Comparison of ENCODE assay signal across 14 cellular contexts in the genomic region with DNA sequence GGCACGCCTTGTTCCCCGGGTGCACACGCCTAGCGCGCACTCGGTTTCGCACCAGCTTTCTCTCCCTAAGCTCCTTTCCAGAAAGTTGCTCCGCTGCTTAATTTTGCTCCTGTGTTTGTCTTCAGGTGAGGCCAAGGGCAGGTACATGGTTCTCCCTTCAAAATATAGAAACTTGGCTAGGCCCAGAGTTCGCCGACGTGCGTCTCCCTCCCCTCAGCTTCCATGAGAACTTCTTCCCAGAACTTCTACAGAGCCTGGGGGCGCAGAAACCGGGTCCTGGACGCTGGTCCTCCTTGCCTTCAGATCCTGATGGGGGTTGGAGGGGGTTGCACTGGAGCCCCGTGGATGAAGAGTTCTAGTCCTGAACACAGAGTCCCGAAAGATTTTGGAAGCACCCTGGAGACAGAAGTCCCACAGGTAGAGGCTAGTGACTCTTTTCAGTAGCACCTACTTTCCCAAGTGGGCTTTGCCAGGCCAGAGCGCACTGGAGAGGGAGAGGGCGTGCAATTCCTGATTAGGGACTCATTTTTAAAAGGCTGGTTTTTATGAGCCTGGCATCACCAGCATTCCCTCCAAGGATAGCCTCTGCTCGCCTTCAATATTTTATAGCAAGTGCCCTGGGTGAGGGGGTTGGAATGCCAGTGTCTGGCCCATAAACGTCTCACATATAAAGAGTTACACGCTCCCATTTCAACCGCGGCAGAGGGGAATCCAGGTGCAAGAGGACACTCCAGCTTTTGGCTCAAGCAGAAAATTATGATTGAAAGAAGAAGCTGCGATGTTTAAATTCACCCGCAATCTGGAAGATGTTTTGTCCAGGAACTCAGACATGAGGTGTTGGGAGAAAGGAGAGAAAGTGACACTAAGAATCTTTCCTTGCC.
DNase-seq lines count a peak whose midpoint lies in the region; FAIRE-seq and TF ChIP-seq lines count a peak whose summit lies in the region.
"Had no signal": no experiment of that assay in that cellular context is flagged by ENCODE, and none has a peak within 500 bp of the region (broad histone marks: within the 10 kb centered on the region; RNA-seq: fewer than 3 reads in every experiment).

No MANE protein-coding gene starts in this region.

- no peak overlapping the region for H3K23ac ChIP-seq in mesendoderm (ENCODE audit: low read length)

- H3K79me2 ChIP-seq in endothelial cell of umbilical vein (ENCODE audit: control insufficient read depth, insufficient read depth, low read length): no peaks in the 10 kb centered on the region
- no peaks in the 10 kb centered on the region for H3K79me2 ChIP-seq in mesendoderm (ENCODE audit: control insufficient read depth, insufficient read depth, low read length)

- H3K4me2 ChIP-seq in endothelial cell of umbilical vein (ENCODE audit: insufficient read depth, low read length) (no peak overlapping the region), mesendoderm (ENCODE audit: low read length) (no peak overlapping the region)

- no peak overlapping the region for H3K9ac ChIP-seq in HUES6 (ENCODE audit: low read length)
- H3K9ac ChIP-seq in endothelial cell of umbilical vein (replicated peaks; ENCODE audit: extremely low read depth, insufficient read depth, low read length): no peak overlapping the region
- H3K9ac ChIP-seq in mesendoderm (ENCODE audit: low read length): no peak overlapping the region

- H3K27me3 ChIP-seq in HUES6 (ENCODE audit: control insufficient read depth, insufficient read depth, low read length) (peaks cover 100% of the 10 kb centered on the region), endothelial cell of umbilical vein (ENCODE audit: control insufficient read depth in 2 of 2, insufficient read depth in 2 of 2, low read length in 2 of 2) (peaks cover 95 to 100% of the 10 kb centered on the region in 2 experiments), mesendoderm (ENCODE audit: insufficient read depth, low read length, poor library complexity) (peaks cover 79% of the 10 kb centered on the region)

- intact Hi-C loops in endothelial cell of umbilical vein (cut with micrococcal nuclease): loop anchor here (2.0 kb wide), 2 partner anchors 69 to 149 kb away; no protein-coding TSS in a partner anchor

- H3K4me1 ChIP-seq in HUES6 (ENCODE audit: control insufficient read depth, insufficient read depth, low read length) (peaks cover 32% of the 10 kb centered on the region), endothelial cell of umbilical vein (ENCODE audit: control insufficient read depth, extremely low read depth, insufficient read depth, low read length) (no peaks in the 10 kb centered on the region), mesendoderm (ENCODE audit: control insufficient read depth, low read depth, low read length) (peaks cover 2% of the 10 kb centered on the region)

- H3K27ac ChIP-seq in HUES6 (ENCODE audit: low read depth, low read length): no peak overlapping the region
- H3K27ac ChIP-seq in endothelial cell of umbilical vein (ENCODE audit: insufficient read depth, low read depth, low read length): no peak overlapping the region
- H3K27ac ChIP-seq in mesendoderm (ENCODE audit: low read depth, low read length): no peak overlapping the region
- H3K27ac ChIP-seq: C4-2B had no signal

- H4K5ac ChIP-seq in mesendoderm (ENCODE audit: low read length): no peak overlapping the region

- H2AFZ ChIP-seq in endothelial cell of umbilical vein (ENCODE audit: low read depth, low read length): no peak overlapping the region

- TF ChIP-seq POLR2A in endothelial cell of umbilical vein (IDR thresholded peaks at IDR 0.05; ENCODE audit: low read depth, low read length): no peak
- no peak for TF ChIP-seq POLR2A in erythroblast (IDR thresholded peaks at IDR 0.05; ENCODE audit: low read length)
- no peak for TF ChIP-seq POLR2A in GM12892 (IDR thresholded peaks at IDR 0.05; ENCODE audit: low read depth, low read length)

- TF ChIP-seq CTCF in GM10266 (IDR thresholded peaks at IDR 0.05; ENCODE audit: control insufficient read depth, insufficient read depth, low read depth, missing control alignments) (no peak), endothelial cell of umbilical vein (IDR thresholded peaks at IDR 0.05; ENCODE audit: extremely low read depth in 1 of 2, insufficient read depth in 1 of 2, low read depth in 1 of 2, low read length in 2 of 2) (no peak)

- no CpG with 5 or more reads among the region's 26 CpGs for WGBS in mesendoderm (ENCODE audit: extremely low coverage, insufficient coverage, low lambda C conversion rate)

- no peaks in the 10 kb centered on the region for H3K9me1 ChIP-seq in endothelial cell of umbilical vein (replicated peaks; ENCODE audit: control insufficient read depth, extremely low read depth, insufficient read depth, low read length)

- H3K9me3 ChIP-seq in HUES6 (ENCODE audit: control insufficient read depth, insufficient read depth, low read depth, low read length): no peaks in the 10 kb centered on the region
- H3K9me3 ChIP-seq in endothelial cell of umbilical vein (replicated peaks; ENCODE audit: control insufficient read depth, insufficient read depth, low read length): no peaks in the 10 kb centered on the region

- peak overlapping the region; percentile 41 for H3K4me3 ChIP-seq in HUES6 (ENCODE audit: low read depth, low read length)
- H3K4me3 ChIP-seq in endothelial cell of umbilical vein (replicated peaks in 1 of 3; ENCODE audit: insufficient read depth in 1 of 3, low read depth in 1 of 3, low read length in 3 of 3): no peak overlapping the region
- no peak overlapping the region for H3K4me3 ChIP-seq in mesendoderm (ENCODE audit: low read length)

- DNase-seq in GM10266 (ENCODE audit: extremely low spot score) (peak; percentile 18), endothelial cell of umbilical vein (ENCODE audit: low read depth, low spot score) (no peak), mesendoderm (peak; percentile 27), erythroblast (lab: John Stamatoyannopoulos, UW) (no peak), GM12892 (ENCODE audit: insufficient read length) (no peak)
- no peak for DNase-seq in effector CD8-positive, alpha-beta T cell (lab: John Stamatoyannopoulos, UW)
- DNase-seq: KG1, NCI-H1048, NCI-H146, NCI-H2081 treated with DMSO at 0.1 percent for 48 hours, NCI-H2227 treated with DMSO at 0.1 percent for 48 hours, NCI-H524 treated with DMSO at 0.1 percent for 48 hours had no signal

- H3K18ac ChIP-seq in mesendoderm (ENCODE audit: low read length): no peak overlapping the region

- no peaks in the 10 kb centered on the region for H4K20me1 ChIP-seq in endothelial cell of umbilical vein (replicated peaks; ENCODE audit: control insufficient read depth, extremely low read depth, insufficient read depth, low read length)

- H2AK5ac ChIP-seq in mesendoderm (ENCODE audit: low read length): no peak overlapping the region

- H2BK5ac ChIP-seq in mesendoderm (ENCODE audit: low read length): no peak overlapping the region

- no peaks in the 10 kb centered on the region for H3K36me3 ChIP-seq in HUES6 (ENCODE audit: control insufficient read depth, insufficient read depth, low read length)
- no peaks in the 10 kb centered on the region for H3K36me3 ChIP-seq in endothelial cell of umbilical vein (ENCODE audit: control insufficient read depth in 2 of 2, extremely low read depth in 1 of 2, insufficient read depth in 2 of 2, low read length in 2 of 2)
- H3K36me3 ChIP-seq in mesendoderm (ENCODE audit: control insufficient read depth, insufficient read depth, low read length): no peaks in the 10 kb centered on the region

- no peaks in the 10 kb centered on the region for H3K79me1 ChIP-seq in mesendoderm (ENCODE audit: low read length)

- no peak overlapping the region for H3K4ac ChIP-seq in mesendoderm (ENCODE audit: low read depth, low read length)

- no peak overlapping the region for H2BK15ac ChIP-seq in mesendoderm (replicated peaks; ENCODE audit: low read depth)

- FAIRE-seq in endothelial cell of umbilical vein (lab: Jason Lieb, UNC) (no peak), GM12892 (lab: Jason Lieb, UNC) (no peak)

- CTCF ChIA-PET in endothelial cell of umbilical vein (lab: Charles Lee): interaction anchor here (0.7 to 5.0 kb wide), 6 partner anchors 10 to 150 kb away, joined by 3 to 42 read pairs (median 3); a partner anchor contains a TSS

- dilution Hi-C loops in endothelial cell of umbilical vein (cut with MboI; ENCODE audit: extremely low pct_ligation_motif_present, low sequenced_read_pairs): no loop called here

- H2BK120ac ChIP-seq in mesendoderm (ENCODE audit: low read depth, low read length): no peak overlapping the region

- POLR2A ChIA-PET in endothelial cell of umbilical vein (lab: Charles Lee): no interaction called here

- BruUV-seq in endothelial cell of umbilical vein (replicated peaks; lab: Mats Ljungman, UMichigan): no TSS peak

- H3K56ac ChIP-seq in mesendoderm (ENCODE audit: low read length): no peak overlapping the region

- no peak overlapping the region for H4K8ac ChIP-seq in mesendoderm (ENCODE audit: low read depth, low read length)

TF ChIP-seq in endothelial cell of umbilical vein, 7 proteins besides CTCF, POLR2A, EP300 and RAD21:
- TF ChIP-seq POLR2AphosphoS5 (IDR thresholded peaks at IDR 0.05; ENCODE audit: insufficient read depth, low read depth, low read length) (no peak), EZH2 (IDR thresholded peaks at IDR 0.05; ENCODE audit: borderline replicate concordance, low read depth, low read length, severe bottlenecking) (peak; percentile 77)

Comparison
In these comparisons a context has a peak if more than half of its experiments do, and no peak if none do; other contexts are left out.
1. DNase-seq: peak in GM10266 (single experiment) and mesendoderm (single experiment); none in endothelial cell of umbilical vein (single experiment), effector CD8-positive, alpha-beta T cell (single experiment), erythroblast (0 of 2) and GM12892 (single experiment).